ENCODE assay signal across 14 cellular contexts in the genomic region with DNA sequence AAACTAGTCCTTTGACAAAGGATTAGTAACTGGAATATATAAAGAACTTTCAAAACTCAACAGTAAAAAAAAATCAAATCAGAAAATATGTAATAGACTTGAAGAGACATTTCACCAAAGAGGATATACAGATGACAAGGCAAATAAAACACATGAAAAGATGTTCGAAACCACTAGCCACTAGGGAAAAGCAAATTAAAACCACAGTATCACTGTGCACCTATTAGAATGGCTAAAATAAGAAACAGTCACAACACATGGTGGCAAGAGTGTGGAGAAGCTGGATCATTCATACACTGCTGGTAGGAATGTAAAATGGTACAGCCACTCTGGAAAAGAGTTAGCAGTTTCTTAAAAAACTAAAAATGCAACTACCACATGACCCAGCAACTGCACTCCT. TPM values are rescaled to one million over a fixed set of nuclear protein-coding genes. Genes with fewer than 3 reads are reported as not detected.
DNase-seq lines count a peak whose midpoint lies in the region; ATAC-seq and TF ChIP-seq lines count a peak whose summit lies in the region.
"Had no signal": no experiment of that assay in that cellular context is flagged by ENCODE, and none has a peak within 500 bp of the region (broad histone marks: within the 10 kb centered on the region; RNA-seq: fewer than 3 reads in every experiment).

No MANE protein-coding gene starts in this region.

- CTCF ChIA-PET in CD8-positive, alpha-beta memory T cell (lab: Charles Lee), result interaction anchor here (1.2 to 3.8 kb wide), 4 partner anchors 8 to 14 kb away, joined by 3 to 14 read pairs (median 4); no protein-coding TSS in a partner anchor

- ATAC-seq in HG02759 (IDR thresholded peaks at IDR 0.05; ENCODE audit: unreplicated experiment) (peak; percentile 27), body of pancreas (no peak), GM21737 (IDR thresholded peaks at IDR 0.05; ENCODE audit: unreplicated experiment) (no peak)

- TF ChIP-seq CTCF in fibroblast of villous mesenchyme (IDR thresholded peaks at IDR 0.05; ENCODE audit: insufficient read depth, low read depth, low read length) (peak; percentile 8), body of pancreas (IDR thresholded peaks at IDR 0.05) (no peak)

- POLR2A ChIA-PET in CD8-positive, alpha-beta memory T cell (lab: Charles Lee), result interaction anchor here (4.9 kb wide), 1 partner anchor 14 kb away, joined by 54 read pairs; no protein-coding TSS in a partner anchor

- DNase-seq in CD8-positive, alpha-beta memory T cell, result no peak
- DNase-seq in fibroblast of villous mesenchyme (ENCODE audit: low read depth) (no peak), SKM-1 treated with dmso at 0.1 percent for 144 hours (lab: John Stamatoyannopoulos, UW; ENCODE audit: unreplicated experiment) (no peak), NCI-H1436 (lab: John Stamatoyannopoulos, UW) (no peak), body of pancreas (no peak)
- DNase-seq: activated CD8-positive, alpha-beta memory T cell treated with anti-CD3 and anti-CD28 coated beads, Interleukin-2, amount 50 U/mL, for 48 hours; caudate nucleus; DMS153; MV-4-11; NCI-H774; stimulated activated CD4-positive, alpha-beta T cell treated with anti-CD3 and anti-CD28 coated beads, Interleukin-2, amount 100 ng/mL, for 48 hours had no signal

- intact Hi-C loops in body of pancreas (cut with DNase I), result no loop called here

- H3K9me3 ChIP-seq in CD8-positive, alpha-beta memory T cell (ENCODE audit: low read length), result no peaks in the 10 kb centered on the region
- H3K9me3 ChIP-seq in body of pancreas, result no peaks in the 10 kb centered on the region

- peak overlapping the region; percentile 8 to 76 (median 53) for H3K4me3 Mint-ChIP-seq in CD8-positive, alpha-beta memory T cell
- peak overlapping the region; percentile 47 for H3K4me3 Mint-ChIP-seq in T-helper 1 cell treated with Interleukin-12 subunit alpha and Interleukin-12 subunit beta and Interleukin-4 antibody, amounts not matched to agents 30 μg/mL and 1 μg/mL, for 36 hours

- peaks cover 4% of the 10 kb centered on the region for H3K36me3 ChIP-seq in CD8-positive, alpha-beta memory T cell (ENCODE audit: insufficient read depth, low read length)
- no peaks in the 10 kb centered on the region for H3K36me3 ChIP-seq in body of pancreas (replicated peaks in 1 of 2; ENCODE audit: insufficient read depth in 1 of 2, low read depth in 2 of 2)

- H3K9me3 Mint-ChIP-seq in CD8-positive, alpha-beta memory T cell, result peaks cover 0 to 2% (median 0%) of the 10 kb centered on the region in 5 donors
- no peaks in the 10 kb centered on the region for H3K9me3 Mint-ChIP-seq in T-helper 1 cell treated with Interleukin-12 subunit alpha and Interleukin-12 subunit beta and Interleukin-4 antibody, amounts not matched to agents 30 μg/mL and 1 μg/mL, for 36 hours

- H3K27ac ChIP-seq in CD8-positive, alpha-beta memory T cell (ENCODE audit: low read depth, low read length), result no peak overlapping the region
- H3K27ac ChIP-seq in body of pancreas, result no peak overlapping the region

- peaks cover 84% of the 10 kb centered on the region for H3K4me1 ChIP-seq in CD8-positive, alpha-beta memory T cell (ENCODE audit: insufficient read depth, low read length)
- H3K4me1 ChIP-seq in body of pancreas, result no peaks in the 10 kb centered on the region

- TF ChIP-seq POLR2A in body of pancreas (IDR thresholded peaks at IDR 0.05), result no peak

- no peaks in the 10 kb centered on the region for H3K27me3 ChIP-seq in CD8-positive, alpha-beta memory T cell (ENCODE audit: insufficient read depth, low read length, poor library complexity, severe bottlenecking)
- H3K27me3 ChIP-seq in body of pancreas, result no peaks in the 10 kb centered on the region

- peak overlapping the region; percentile 1 to 91 (median 82) for H3K27ac Mint-ChIP-seq in CD8-positive, alpha-beta memory T cell
- peak overlapping the region; percentile 68 for H3K27ac Mint-ChIP-seq in T-helper 1 cell treated with Interleukin-12 subunit alpha and Interleukin-12 subunit beta and Interleukin-4 antibody, amounts not matched to agents 30 μg/mL and 1 μg/mL, for 36 hours

- 88 to 92% methylated on average over 1 of the region's 1 CpG for WGBS in body of pancreas, 2 donors

- no peak overlapping the region for H3K4me3 ChIP-seq in CD8-positive, alpha-beta memory T cell (ENCODE audit: low read length)
- H3K4me3 ChIP-seq in fibroblast of villous mesenchyme (ENCODE audit: low read depth, low read length) (no peak overlapping the region), body of pancreas (no peak overlapping the region)

- peaks cover 81 to 94% (median 94%) of the 10 kb centered on the region in 3 donors for H3K4me1 Mint-ChIP-seq in CD8-positive, alpha-beta memory T cell
- peaks cover 79% of the 10 kb centered on the region for H3K4me1 Mint-ChIP-seq in T-helper 1 cell treated with Interleukin-12 subunit alpha and Interleukin-12 subunit beta and Interleukin-4 antibody, amounts not matched to agents 30 μg/mL and 1 μg/mL, for 36 hours (ENCODE audit: low read depth)

- no peaks in the 10 kb centered on the region for H3K27me3 Mint-ChIP-seq in CD8-positive, alpha-beta memory T cell
- H3K27me3 Mint-ChIP-seq in T-helper 1 cell treated with Interleukin-12 subunit alpha and Interleukin-12 subunit beta and Interleukin-4 antibody, amounts not matched to agents 30 μg/mL and 1 μg/mL, for 36 hours (ENCODE audit: low read depth), result no peaks in the 10 kb centered on the region

- H3K36me3 Mint-ChIP-seq in CD8-positive, alpha-beta memory T cell, result peaks cover 5 to 19% (median 6%) of the 10 kb centered on the region in 3 donors
- H3K36me3 Mint-ChIP-seq in T-helper 1 cell treated with Interleukin-12 subunit alpha and Interleukin-12 subunit beta and Interleukin-4 antibody, amounts not matched to agents 30 μg/mL and 1 μg/mL, for 36 hours (ENCODE audit: low read depth), result peaks cover 22% of the 10 kb centered on the region

RNA-seq across cellular contexts. Expression of gene ZBTB2, which starts 14.9 kb away (rescaled TPM):
- total RNA-seq in CD8-positive, alpha-beta memory T cell, result 10 to 100 TPM; 23.4 to 24.3 TPM
- polyA plus RNA-seq in CD8-positive, alpha-beta memory T cell, result 24.0 TPM
- total RNA-seq in fibroblast of villous mesenchyme (8.7 and 10.8 TPM in 2 replicates), body of pancreas (1 to 10 TPM; 5.6 to 6.0 TPM)
